ENCODE assay signal across 8 cellular contexts in the genomic region with DNA sequence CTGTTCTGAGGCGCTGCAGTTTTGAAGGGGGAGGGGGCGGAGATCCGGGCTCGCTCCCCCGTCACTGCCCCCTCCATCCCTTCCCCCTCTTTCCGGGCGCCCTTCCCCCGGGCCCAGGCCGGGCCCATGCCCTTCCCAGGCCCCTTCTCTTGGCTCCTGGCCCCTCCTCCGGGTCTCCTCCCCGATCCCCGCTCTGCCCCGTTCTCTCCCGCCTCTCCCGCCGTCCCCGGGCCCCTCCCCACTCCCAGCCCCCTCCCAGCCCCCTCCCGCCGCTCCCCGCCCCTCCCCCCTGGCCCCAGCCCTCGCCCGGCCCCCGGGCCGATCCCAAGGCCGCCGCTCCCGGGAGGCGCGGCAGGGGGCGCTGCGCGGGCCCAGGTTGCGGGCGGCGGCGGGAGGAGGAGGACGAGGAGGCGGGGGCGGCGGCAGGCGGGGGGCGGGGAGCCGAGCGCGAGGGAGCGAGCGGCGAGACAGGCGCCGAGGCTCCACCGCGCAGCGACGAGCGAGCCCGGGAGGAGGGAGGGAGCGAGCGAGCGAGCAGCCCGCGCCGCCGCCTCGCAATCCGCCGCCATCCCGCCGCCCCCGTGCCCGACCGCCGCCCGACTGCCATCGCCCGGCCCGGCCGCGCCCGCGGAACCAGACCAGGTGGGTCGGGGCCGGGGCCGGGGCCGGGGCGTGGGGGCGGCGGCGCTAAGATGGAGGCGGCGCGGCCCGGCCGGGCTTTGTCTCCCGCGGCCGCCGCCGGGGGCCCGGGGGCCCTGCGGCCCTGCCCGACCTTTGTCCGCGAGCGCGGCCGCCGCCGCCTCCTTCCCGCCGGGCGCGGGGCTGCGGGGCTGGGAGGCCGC. TPM values are rescaled to one million over a fixed set of nuclear protein-coding genes. Genes with fewer than 3 reads are reported as not detected.
DNase-seq lines count a peak whose midpoint lies in the region; ATAC-seq and TF ChIP-seq lines count a peak whose summit lies in the region.

PRRC2B (plus strand) TSS at position 465 of the 842 bp plus-strand sequence. CDS start 36,059 bp downstream, outside the sequence.

- H3K27ac ChIP-seq in SK-N-SH (ENCODE audit: low read depth in 2 of 2, low read length in 1 of 2) (peak within 1 kb of the TSS; percentile 80 to 94), temporal lobe (ENCODE audit: low read depth, low read length) (peak within 1 kb of the TSS; percentile 9)

- peak within 1 kb of the TSS; percentile 94 to 97 for H3K27ac Mint-ChIP-seq in activated naive CD4-positive, alpha-beta T cell treated with anti-CD3 and anti-CD28 coated beads, Interleukin-2, amount 50 U/mL, for 72 hours

- peaks cover 8 to 11% of the 10 kb centered on the region in 2 donors for H3K36me3 Mint-ChIP-seq in activated naive CD4-positive, alpha-beta T cell treated with anti-CD3 and anti-CD28 coated beads, Interleukin-2, amount 50 U/mL, for 72 hours

- CTCF ChIA-PET in SK-N-SH (lab: Yijun Ruan, JAX): interaction anchor here (1.3 kb wide), 1 partner anchor 15 kb away, joined by 3 read pairs; no protein-coding TSS in a partner anchor

- H2AFZ ChIP-seq in SK-N-SH (ENCODE audit: low read depth): peak within 1 kb of the TSS; percentile 93

- H3K79me2 ChIP-seq in SK-N-SH (ENCODE audit: insufficient read depth): peaks cover 43% of the 10 kb centered on the region

- TF ChIP-seq EP300 in SK-N-SH (IDR thresholded peaks at IDR 0.05; ENCODE audit: borderline replicate concordance in 1 of 2, low read depth in 1 of 2, low read length in 1 of 2): 0 out of 4 replicates have a peak, but pooled peaks of 1 of the 2 experiments have one; percentile 27

- no peaks in the 10 kb centered on the region for H3K9me3 ChIP-seq in SK-N-SH

- ATAC-seq in GM21529 (IDR thresholded peaks at IDR 0.05; ENCODE audit: unreplicated experiment) (peak; percentile 51), omental fat pad (ENCODE audit: low FRiP score) (peak; percentile 89)
- peak; percentile 32 to 61 for ATAC-seq in activated naive CD4-positive, alpha-beta T cell treated with anti-CD3 and anti-CD28 coated beads, Interleukin-2, amount 50 U/mL, for 72 hours

- H3K36me3 ChIP-seq in SK-N-SH (replicated peaks in 1 of 2; ENCODE audit: control insufficient read depth in 1 of 2, insufficient read depth in 2 of 2, low read length in 1 of 2): peaks cover 0 to 6% of the 10 kb centered on the region in 2 experiments

- TF ChIP-seq RAD21 in SK-N-SH (IDR thresholded peaks at IDR 0.05; ENCODE audit: low read length): peak; percentile 15; the same call in 1 of the 2 replicates

- peak within 1 kb of the TSS; percentile 74 to 87 for H3K4me3 ChIP-seq in SK-N-SH (ENCODE audit: low read depth in 2 of 2, low read length in 1 of 2)

- peak; percentile 76 for DNase-seq in DMS153 (lab: John Stamatoyannopoulos, UW)
- DNase-seq in SK-N-SH: peak; percentile 99
- DNase-seq in activated naive CD4-positive, alpha-beta T cell treated with anti-CD3 and anti-CD28 coated beads, Interleukin-2, amount 50 U/mL, for 72 hours (ENCODE audit: low spot score in 2 of 2): peak; percentile 74 to 92
- peak; percentile 89 for DNase-seq in glomerular visceral epithelial cell (ENCODE audit: extremely low spot score)
- DNase-seq in omental fat pad (ENCODE audit: low spot score): peak; percentile 60

- H3K9me3 Mint-ChIP-seq in activated naive CD4-positive, alpha-beta T cell treated with anti-CD3 and anti-CD28 coated beads, Interleukin-2, amount 50 U/mL, for 72 hours: no peaks in the 10 kb centered on the region

- WGBS in SK-N-SH (ENCODE audit: low lambda C conversion rate): 1% methylated on average over 28 of the region's 114 CpGs

- peaks cover 24% of the 10 kb centered on the region for H3F3A ChIP-seq in SK-N-SH (replicated peaks; ENCODE audit: insufficient read depth)

- no peaks in the 10 kb centered on the region for H3K27me3 ChIP-seq in SK-N-SH (ENCODE audit: insufficient read depth)

- no peaks in the 10 kb centered on the region for H3K9me2 ChIP-seq in SK-N-SH

- TF ChIP-seq CTCF in LNCAP (IDR thresholded peaks at IDR 0.05) (peak; percentile 71), SK-N-SH (IDR thresholded peaks at IDR 0.05) (peak; percentile 22; the same call in 1 of the 2 replicates), omental fat pad (IDR thresholded peaks at IDR 0.05) (no peak)

- H3K9ac ChIP-seq in SK-N-SH: peak within 1 kb of the TSS; percentile 93

- H3K4me1 ChIP-seq in SK-N-SH (ENCODE audit: control insufficient read depth in 1 of 2, insufficient read depth in 2 of 2, low read depth in 1 of 2, low read length in 1 of 2): peaks cover 30 to 35% of the 10 kb centered on the region in 2 experiments

- POLR2A ChIA-PET in SK-N-SH (lab: Yijun Ruan, JAX): no interaction called here

- peak within 1 kb of the TSS; percentile 95 for H3K4me2 ChIP-seq in SK-N-SH

- H4K20me1 ChIP-seq in SK-N-SH (ENCODE audit: insufficient read depth): peaks cover 42% of the 10 kb centered on the region

TF ChIP-seq in SK-N-SH, 30 proteins besides CTCF, POLR2A, EP300 and RAD21:
- TF ChIP-seq MXI1 (IDR thresholded peaks at IDR 0.05; ENCODE audit: low read depth, low read length): no peak; the same call in 1 of the 2 replicates
- TF ChIP-seq, protein P1, sequence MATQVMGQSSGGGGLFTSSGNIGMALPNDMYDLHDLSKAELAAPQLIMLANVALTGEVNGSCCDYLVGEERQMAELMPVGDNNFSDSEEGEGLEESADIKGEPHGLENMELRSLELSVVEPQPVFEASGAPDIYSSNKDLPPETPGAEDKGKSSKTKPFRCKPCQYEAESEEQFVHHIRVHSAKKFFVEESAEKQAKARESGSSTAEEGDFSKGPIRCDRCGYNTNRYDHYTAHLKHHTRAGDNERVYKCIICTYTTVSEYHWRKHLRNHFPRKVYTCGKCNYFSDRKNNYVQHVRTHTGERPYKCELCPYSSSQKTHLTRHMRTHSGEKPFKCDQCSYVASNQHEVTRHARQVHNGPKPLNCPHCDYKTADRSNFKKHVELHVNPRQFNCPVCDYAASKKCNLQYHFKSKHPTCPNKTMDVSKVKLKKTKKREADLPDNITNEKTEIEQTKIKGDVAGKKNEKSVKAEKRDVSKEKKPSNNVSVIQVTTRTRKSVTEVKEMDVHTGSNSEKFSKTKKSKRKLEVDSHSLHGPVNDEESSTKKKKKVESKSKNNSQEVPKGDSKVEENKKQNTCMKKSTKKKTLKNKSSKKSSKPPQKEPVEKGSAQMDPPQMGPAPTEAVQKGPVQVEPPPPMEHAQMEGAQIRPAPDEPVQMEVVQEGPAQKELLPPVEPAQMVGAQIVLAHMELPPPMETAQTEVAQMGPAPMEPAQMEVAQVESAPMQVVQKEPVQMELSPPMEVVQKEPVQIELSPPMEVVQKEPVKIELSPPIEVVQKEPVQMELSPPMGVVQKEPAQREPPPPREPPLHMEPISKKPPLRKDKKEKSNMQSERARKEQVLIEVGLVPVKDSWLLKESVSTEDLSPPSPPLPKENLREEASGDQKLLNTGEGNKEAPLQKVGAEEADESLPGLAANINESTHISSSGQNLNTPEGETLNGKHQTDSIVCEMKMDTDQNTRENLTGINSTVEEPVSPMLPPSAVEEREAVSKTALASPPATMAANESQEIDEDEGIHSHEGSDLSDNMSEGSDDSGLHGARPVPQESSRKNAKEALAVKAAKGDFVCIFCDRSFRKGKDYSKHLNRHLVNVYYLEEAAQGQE (IDR thresholded peaks at IDR 0.05; ENCODE audit: low read depth, low read length): 0 out of 2 replicates have a peak, but pooled peaks have one; percentile 17
- TF ChIP-seq POLR2AphosphoS5 (IDR thresholded peaks at IDR 0.05; ENCODE audit: low read depth, low read length): peak; percentile 60; the same call in 1 of the 2 replicates
- TF ChIP-seq TAF1 (IDR thresholded peaks at IDR 0.05; ENCODE audit: borderline replicate concordance, low read depth, low read length): peak; percentile 56; the same call in 1 of the 2 replicates
- TF ChIP-seq SIN3A (IDR thresholded peaks at IDR 0.05; ENCODE audit: borderline replicate concordance, low read depth, low read length): 0 out of 2 replicates have a peak, but pooled peaks have one; percentile 19
- no peak for TF ChIP-seq MAX (IDR thresholded peaks at IDR 0.05; ENCODE audit: low read depth)
- peak; percentile 31; the same call in 1 of the 2 replicates for TF ChIP-seq SMC3 (IDR thresholded peaks at IDR 0.05; ENCODE audit: low read depth, low read length)
- TF ChIP-seq CHD2 (IDR thresholded peaks at IDR 0.05; ENCODE audit: low read length, partially characterized antibody): peak; percentile 96
- TF ChIP-seq, protein P2, sequence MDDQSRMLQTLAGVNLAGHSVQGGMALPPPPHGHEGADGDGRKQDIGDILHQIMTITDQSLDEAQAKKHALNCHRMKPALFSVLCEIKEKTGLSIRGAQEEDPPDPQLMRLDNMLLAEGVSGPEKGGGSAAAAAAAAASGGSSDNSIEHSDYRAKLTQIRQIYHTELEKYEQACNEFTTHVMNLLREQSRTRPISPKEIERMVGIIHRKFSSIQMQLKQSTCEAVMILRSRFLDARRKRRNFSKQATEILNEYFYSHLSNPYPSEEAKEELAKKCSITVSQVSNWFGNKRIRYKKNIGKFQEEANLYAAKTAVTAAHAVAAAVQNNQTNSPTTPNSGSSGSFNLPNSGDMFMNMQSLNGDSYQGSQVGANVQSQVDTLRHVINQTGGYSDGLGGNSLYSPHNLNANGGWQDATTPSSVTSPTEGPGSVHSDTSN (IDR thresholded peaks at IDR 0.05): no peak

RNA-seq across cellular contexts. Expression of gene PRRC2B, which starts in this region (rescaled TPM):
- polyA plus RNA-seq in SK-N-SH (2012; rRNA removed): 18.5 and 26.3 TPM in 2 replicates
- 17.5 and 22.0 TPM in 2 replicates for polyA plus RNA-seq in SK-N-SH (2012; cell fraction: cytosol; rRNA removed)
- 84.2 and 122 TPM in 2 replicates for polyA plus RNA-seq in SK-N-SH (2012; cell fraction: nucleus; rRNA removed)
- total RNA-seq in activated naive CD4-positive, alpha-beta T cell treated with anti-CD3 and anti-CD28 coated beads, Interleukin-2, amount 50 U/mL, for 72 hours: 100 to 1,000 TPM; 138 to 160 TPM
- total RNA-seq in omental fat pad (100 to 1,000 TPM in 2 of 4 donors, 10 to 100 TPM in 2; 80.7 to 126 (median 100) TPM), temporal lobe (259 TPM)

Comparison
In these comparisons a context has a peak if more than half of its experiments do, and no peak if none do; other contexts are left out.
1. Peak in every context shown above with its lines: DNase-seq, ATAC-seq, H3K4me3 ChIP-seq and H3K27ac ChIP-seq.
2. CTCF ChIP-seq: peak in LNCAP (single experiment) and SK-N-SH (single experiment); none in omental fat pad (0 of 3).